ENCODE assay signal across 11 cellular contexts in the genomic region with DNA sequence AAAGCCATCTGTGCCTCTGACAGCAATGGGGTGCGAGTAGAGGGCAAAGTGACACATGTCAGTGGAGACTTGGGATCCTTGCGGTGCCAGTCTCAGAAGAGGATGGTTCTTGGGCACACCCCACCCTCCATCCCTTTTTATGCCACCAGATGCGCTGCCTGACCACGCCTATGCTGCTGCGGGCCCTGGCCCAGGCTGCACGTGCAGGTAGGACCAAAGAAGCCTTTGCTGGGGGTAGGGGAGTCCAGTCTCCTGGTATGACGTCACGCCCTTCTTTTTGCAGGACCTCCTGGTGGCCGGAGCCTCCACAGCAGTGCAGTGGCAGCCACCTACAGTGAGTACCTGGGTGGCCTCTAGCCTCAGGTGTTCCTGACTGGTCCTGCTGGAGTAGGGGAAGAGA. TPM values are rescaled to one million over a fixed set of nuclear protein-coding genes. Genes with fewer than 3 reads are reported as not detected.
A peak's percentile ranks its signal among the peaks of the same experiment; 100 is the strongest.
DNase-seq lines count a peak whose midpoint lies in the region; ATAC-seq and TF ChIP-seq lines count a peak whose summit lies in the region.
"Had no signal": no experiment of that assay in that cellular context is flagged by ENCODE, and none has a peak within 500 bp of the region (broad histone marks: within the 10 kb centered on the region; RNA-seq: fewer than 3 reads in every experiment).

No MANE protein-coding gene starts in this region.

- H3F3A ChIP-seq in neural cell (ENCODE audit: insufficient read depth, low read length, poor library complexity, severe bottlenecking): no peaks in the 10 kb centered on the region

- no peak for TF ChIP-seq RAD21 in neural cell (conservative IDR thresholded peaks at IDR 0.05)

- H3K4me1 ChIP-seq in DND-41 (ENCODE audit: insufficient read depth, low read length) (peaks cover 44% of the 10 kb centered on the region), mammary epithelial cell (ENCODE audit: insufficient read depth, low read length) (peaks cover 41% of the 10 kb centered on the region)

- ATAC-seq in DND-41 (ENCODE audit: insufficient read depth, low read depth): no peak
- ATAC-seq: pancreas had no signal

- H3K9me2 ChIP-seq in neural cell (ENCODE audit: insufficient read depth, low read length): no peaks in the 10 kb centered on the region

- H3K4me3 ChIP-seq in DND-41 (ENCODE audit: low read depth in 1 of 2, low read length in 2 of 2) (peak overlapping the region in 1 of 2 experiments; percentile 88; a peak in 2 of 4 replicates), MG63 (peak overlapping the region; percentile 94), mammary epithelial cell (replicated peaks in 1 of 3; ENCODE audit: insufficient read depth in 1 of 3, low read depth in 2 of 3, low read length in 3 of 3) (no peak overlapping the region), neural cell (ENCODE audit: low read length) (peak overlapping the region; percentile 77)

- H3K27me3 ChIP-seq in DND-41 (ENCODE audit: insufficient read depth, low read length, poor library complexity) (no peaks in the 10 kb centered on the region), MG63 (no peaks in the 10 kb centered on the region), mammary epithelial cell (ENCODE audit: insufficient read depth, low read length) (no peaks in the 10 kb centered on the region), neural cell (ENCODE audit: insufficient read depth, low read depth, low read length) (no peaks in the 10 kb centered on the region)
- H3K27me3 ChIP-seq: pancreas had no signal

- H4K20me1 ChIP-seq in DND-41 (ENCODE audit: insufficient read depth, low read length): peaks cover 20% of the 10 kb centered on the region
- no peaks in the 10 kb centered on the region for H4K20me1 ChIP-seq in mammary epithelial cell (ENCODE audit: insufficient read depth, low read length)
- H4K20me1 ChIP-seq in neural cell (ENCODE audit: insufficient read depth): no peaks in the 10 kb centered on the region

- H3K9me3 ChIP-seq in DND-41 (ENCODE audit: insufficient read depth, low read length, severe bottlenecking) (no peaks in the 10 kb centered on the region), MG63 (peaks cover 9% of the 10 kb centered on the region; the same call in 1 of the 2 replicates), mammary epithelial cell (replicated peaks; ENCODE audit: insufficient read depth, low read length) (no peaks in the 10 kb centered on the region), neural cell (ENCODE audit: low read length) (no peaks in the 10 kb centered on the region)
- H3K9me3 ChIP-seq: pancreas had no signal

- H3K4me2 ChIP-seq in DND-41 (ENCODE audit: insufficient read depth, low read length) (peak overlapping the region; percentile 88), mammary epithelial cell (ENCODE audit: insufficient read depth, low read depth, low read length) (peak overlapping the region; percentile 81), neural cell (ENCODE audit: low read length) (peak overlapping the region; percentile 59)

- TF ChIP-seq CTCF in DND-41 (IDR thresholded peaks at IDR 0.05; ENCODE audit: borderline replicate concordance, extremely low read depth, low read length, poor library complexity, severe bottlenecking) (no peak), mammary epithelial cell (conservative IDR thresholded peaks at IDR 0.05 in 1 of 2, IDR thresholded peaks at IDR 0.05 in 1 of 2; ENCODE audit: extremely low read depth in 1 of 2, insufficient read depth in 1 of 2, low read depth in 1 of 2, low read length in 2 of 2) (no peak), neural cell (IDR thresholded peaks at IDR 0.05; ENCODE audit: poor library complexity, severe bottlenecking) (no peak)

- dilution Hi-C loops in mammary epithelial cell (cut with HindIII; ENCODE audit: low sequenced_read_pairs): no loop called here

- H3K79me2 ChIP-seq in DND-41 (ENCODE audit: insufficient read depth, low read length) (peaks cover 31% of the 10 kb centered on the region), mammary epithelial cell (ENCODE audit: insufficient read depth, low read length) (peaks cover 28% of the 10 kb centered on the region), neural cell (replicated peaks; ENCODE audit: insufficient read depth, low read length) (peaks cover 12% of the 10 kb centered on the region)

- H3K36me3 ChIP-seq in DND-41 (ENCODE audit: insufficient read depth, low read length): peaks cover 32% of the 10 kb centered on the region
- H3K36me3 ChIP-seq in MG63: peaks cover 50% of the 10 kb centered on the region
- peaks cover 9% of the 10 kb centered on the region for H3K36me3 ChIP-seq in mammary epithelial cell (ENCODE audit: insufficient read depth, low read length)
- H3K36me3 ChIP-seq in neural cell (ENCODE audit: insufficient read depth, low read length): no peaks in the 10 kb centered on the region

- POLR2A ChIA-PET in HEK293T (lab: Yijun Ruan, JAX): interaction anchor here (6.2 kb wide), 1 partner anchor 10 kb away, joined by 43 read pairs; a partner anchor contains a TSS

- CTCF ChIA-PET in mammary epithelial cell (lab: Charles Lee; ENCODE audit: low non-redundant PET): no interaction called here
- CTCF ChIA-PET in HEK293T (lab: Yijun Ruan, JAX): no interaction called here

- TF ChIP-seq EP300 in neural cell (conservative IDR thresholded peaks at IDR 0.05; ENCODE audit: poor library complexity, severe bottlenecking): no peak

- in situ Hi-C loops in mammary epithelial cell (cut with MboI; ENCODE audit: low sequenced_read_pairs in 2 of 2): no loop called here

- intact Hi-C loops in mammary epithelial cell (cut with micrococcal nuclease): no loop called here

- BruUV-seq in mammary epithelial cell (replicated peaks; lab: Mats Ljungman, UMichigan): no TSS peak

- H3K9ac ChIP-seq in DND-41 (ENCODE audit: low read depth, low read length) (peak overlapping the region; percentile 78), mammary epithelial cell (ENCODE audit: insufficient read depth, low read length) (no peak overlapping the region), neural cell (ENCODE audit: low read length) (peak overlapping the region; percentile 84)

- H3K27ac ChIP-seq in DND-41 (ENCODE audit: low read length) (peak overlapping the region; percentile 78), mammary epithelial cell (ENCODE audit: insufficient read depth, low read depth, low read length) (no peak overlapping the region), neural cell (ENCODE audit: low read length) (no peak overlapping the region)

- 74% methylated on average over 7 of the region's 9 CpGs for WGBS in mammary epithelial cell (ENCODE audit: low coverage, missing lambda C conversion rate)

- no peak for DNase-seq in DND-41
- no peak for DNase-seq in MG63
- no peak for DNase-seq in mammary epithelial cell
- no peak for DNase-seq in 8988T
- no peak for DNase-seq in RKO (ENCODE audit: low spot score)
- DNase-seq in HEK293T (ENCODE audit: extremely low spot score): no peak
- DNase-seq in NCI-H446 (lab: John Stamatoyannopoulos, UW): no peak
- DNase-seq: NCI-H146, SW 1271 had no signal

- no peak overlapping the region for H2AFZ ChIP-seq in DND-41 (ENCODE audit: low read depth, low read length)
- H2AFZ ChIP-seq in mammary epithelial cell (ENCODE audit: low read depth, low read length): no peak overlapping the region
- no peak overlapping the region for H2AFZ ChIP-seq in neural cell (ENCODE audit: low read depth, low read length)

TF ChIP-seq in neural cell, 6 proteins besides CTCF, POLR2A, EP300 and RAD21 (continues in another document):
- TF ChIP-seq MXI1 (conservative IDR thresholded peaks at IDR 0.05; ENCODE audit: poor library complexity, severe bottlenecking): no peak
- TF ChIP-seq POLR2AphosphoS5 (IDR thresholded peaks at IDR 0.05): no peak

TF ChIP-seq in HEK293T, 16 proteins besides CTCF, POLR2A, EP300 and RAD21:
- no peak for TF ChIP-seq ZNF384 (IDR thresholded peaks at IDR 0.05)
TF ChIP-seq in HEK293T: peak in this region for 0.

RNA-seq across cellular contexts. Expression of a gene that starts 1.5 kb away (rescaled TPM):
- total RNA-seq in MG63 (2014; rRNA removed; shearing (Covaris generic); ENCODE audit: low replicate concordance): 218 and 256 TPM in 2 replicates
- total RNA-seq in mammary epithelial cell: 100 to 1,000 TPM in 1 of 2 donors, 10 to 100 TPM in 1; 74.7 to 144 TPM
- polyA plus RNA-seq in mammary epithelial cell (106 TPM), neural cell (169 and 188 TPM in 2 replicates)
- polyA minus RNA-seq in mammary epithelial cell (171 TPM), neural cell (63.1 and 64.0 TPM in 2 replicates)

RNA-seq across cellular contexts. Expression of a gene that starts 6.8 kb away (rescaled TPM):
- total RNA-seq in MG63 (2014; rRNA removed; shearing (Covaris generic); ENCODE audit: low replicate concordance): 26.4 and 36.9 TPM in 2 replicates
- total RNA-seq in mammary epithelial cell: 10 to 100 TPM in 1 of 2 donors, 1 to 10 TPM in 1; 5.0 to 38.9 TPM
- 28.6 TPM for polyA plus RNA-seq in mammary epithelial cell
- 23.8 TPM for polyA minus RNA-seq in mammary epithelial cell
- 1.8 and 2.2 TPM in 2 replicates for polyA plus RNA-seq in neural cell
- polyA minus RNA-seq in neural cell: 0.24 TPM in 1 of 2 replicates, not detected in the other

RNA-seq across cellular contexts. Expression of a gene that starts 21.9 kb away (rescaled TPM):
- 7.5 and 14.0 TPM in 2 replicates for total RNA-seq in MG63 (2014; rRNA removed; shearing (Covaris generic); ENCODE audit: low replicate concordance)
- total RNA-seq in mammary epithelial cell: 10 to 100 TPM; 10.6 to 20.8 TPM
- 8.7 TPM for polyA plus RNA-seq in mammary epithelial cell
- polyA minus RNA-seq in mammary epithelial cell: 2.8 TPM
- polyA plus RNA-seq in neural cell: not detected in 2 replicates
- polyA minus RNA-seq in neural cell: not detected in 2 replicates

RNA-seq across cellular contexts. Expression of a gene that starts 28.1 kb away (rescaled TPM):
- total RNA-seq in MG63 (2014; rRNA removed; shearing (Covaris generic); ENCODE audit: low replicate concordance): 21.0 and 37.7 TPM in 2 replicates
- total RNA-seq in mammary epithelial cell: 10 to 100 TPM; 20.7 to 22.0 TPM
- 24.5 TPM for polyA plus RNA-seq in mammary epithelial cell
- polyA minus RNA-seq in mammary epithelial cell: 30.1 TPM
- polyA plus RNA-seq in neural cell: 0.19 and 0.30 TPM in 2 replicates
- not detected in 2 replicates for polyA minus RNA-seq in neural cell

Comparison
In these comparisons a context has a peak if more than half of its experiments do, and no peak if none do; other contexts are left out.
1. H3K4me3 ChIP-seq: peak in MG63 (single experiment) and neural cell (single experiment); none in mammary epithelial cell (0 of 3).
2. Peak in every context shown above with its lines, with median percentiles within 50 percentile points of each other: H3K4me2 ChIP-seq.